1 cellular context compared by ENCODE assay signal in the genomic region with DNA sequence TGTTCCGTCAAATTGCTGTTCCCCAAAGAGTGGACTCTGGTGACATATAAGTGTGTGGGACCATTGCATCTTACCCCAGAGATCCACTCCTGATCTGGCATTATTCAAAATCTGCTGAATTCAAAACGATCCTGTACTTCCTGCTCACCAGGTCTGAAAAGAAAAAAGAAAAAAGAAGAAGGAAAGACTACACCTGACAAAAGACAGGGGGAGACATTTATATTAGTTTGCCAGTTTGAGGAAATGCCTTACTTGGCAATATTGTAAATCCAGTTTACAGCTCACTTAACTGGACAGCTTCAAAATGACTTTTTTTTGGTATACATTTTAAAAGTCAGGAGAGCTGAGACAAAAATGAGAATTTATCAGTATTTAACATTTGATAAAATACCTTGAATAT.
TF ChIP-seq lines count a peak whose summit lies in the region.

No MANE protein-coding gene starts in this region.

TF ChIP-seq in HepG2, 621 proteins besides CTCF, POLR2A, EP300 and RAD21:
- TF ChIP-seq STAG1 (CRISPR knock-in tag; IDR thresholded peaks at IDR 0.05) = 0 out of 2 replicates have a peak, but pooled peaks have one; percentile 7
- peak; percentile 78 to 87 for TF ChIP-seq MAFK (conservative IDR thresholded peaks at IDR 0.05 in 1 of 2, IDR thresholded peaks at IDR 0.05 in 1 of 2; ENCODE audit: low read length in 2 of 2)
- no peak for TF ChIP-seq NCOR1 (IDR thresholded peaks at IDR 0.05; ENCODE audit: borderline replicate concordance, low read length)
- no peak for TF ChIP-seq ZNF577 (CRISPR knock-in tag; IDR thresholded peaks at IDR 0.05; ENCODE audit: borderline replicate concordance, low read depth)
- TF ChIP-seq SRF (IDR thresholded peaks at IDR 0.05; ENCODE audit: low read depth, low read length) = 0 out of 2 replicates have a peak, but pooled peaks have one; percentile 50
- TF ChIP-seq MAFF (IDR thresholded peaks at IDR 0.05; ENCODE audit: low read depth, low read length) = peak; percentile 82
